21 cellular contexts compared by ENCODE assay signal in genomic region chr7:31123726-31124125, GRCh38.
DNase-seq lines count a peak whose midpoint lies in the region; ATAC-seq and TF ChIP-seq lines count a peak whose summit lies in the region.
"Had no signal": no experiment of that assay in that cellular context is flagged by ENCODE, and none has a peak within 500 bp of the region (broad histone marks: within the 10 kb centered on the region; RNA-seq: fewer than 3 reads in every experiment).

No MANE protein-coding gene starts in this region.

- no peak overlapping the region for H3K4me3 ChIP-seq in adrenal gland
- no peak overlapping the region for H3K4me3 ChIP-seq in lung
- H3K4me3 ChIP-seq in stomach = no peak overlapping the region
- H3K4me3 ChIP-seq: GM12878 had no signal

- no peak for ATAC-seq in activated CD8-positive, alpha-beta T cell treated with anti-CD3 and anti-CD28 coated beads, Interleukin-2, amount 10 ng/mL, durations not matched to agents 7 days and 5 days
- no peak for ATAC-seq in activated CD8-positive, alpha-beta T cell treated with anti-CD3 and anti-CD28 coated beads for 36 hours
- ATAC-seq in lung (ENCODE audit: insufficient read depth, low FRiP score) = no peak
- ATAC-seq in activated T-cell treated with anti-CD3 and anti-CD28 coated beads, Interleukin-2, amount 50 U/mL, for 72 hours (replicated peaks in 1 of 2) = no peak
- ATAC-seq: GM12878 had no signal

- WGBS in adrenal gland, 4 donors = 41 to 47% (median 42%) methylated on average over 2 of the region's 2 CpGs
- WGBS in lung, 2 donors = 61 to 71% methylated on average over 2 of the region's 2 CpGs
- 33 to 67% (median 43%) methylated on average over 2 of the region's 2 CpGs for whole genome bisulfite sequencing in stomach, 5 donors

- intact Hi-C loops in activated CD8-positive, alpha-beta T cell treated with anti-CD3 and anti-CD28 coated beads for 36 hours (cut with micrococcal nuclease) = loop anchor here (5.0 kb wide), 1 partner anchor 321 kb away; no protein-coding TSS in a partner anchor
- intact Hi-C loops in adrenal gland (cut with DNase I) = loop anchor here (2.0 to 5.0 kb wide), 4 partner anchors 141 to 326 kb away; no protein-coding TSS in a partner anchor
- intact Hi-C loops in stomach (cut with DNase I; ENCODE audit: low total_unique reads) = loop anchor here (5.0 to 10.0 kb wide), 2 partner anchors 141 to 319 kb away; no protein-coding TSS in a partner anchor

- no peak overlapping the region for H3K4me3 Mint-ChIP-seq in activated CD8-positive, alpha-beta T cell treated with anti-CD3 and anti-CD28 coated beads, Interleukin-2, amount 10 ng/mL, durations not matched to agents 7 days and 5 days
- H3K4me3 Mint-ChIP-seq in activated CD8-positive, alpha-beta T cell treated with anti-CD3 and anti-CD28 coated beads for 36 hours = no peak overlapping the region
- no peak overlapping the region for H3K4me3 Mint-ChIP-seq in activated T-cell treated with anti-CD3 and anti-CD28 coated beads, Interleukin-2, amount 50 U/mL, for 72 hours
- H3K4me3 Mint-ChIP-seq: CD4-positive, CD25-positive, alpha-beta regulatory T cell; CD8-positive, alpha-beta memory T cell; H9 had no signal

- H3K9me3 Mint-ChIP-seq in activated CD8-positive, alpha-beta T cell treated with anti-CD3 and anti-CD28 coated beads, Interleukin-2, amount 10 ng/mL, durations not matched to agents 7 days and 5 days (ENCODE audit: insufficient read depth) = no peaks in the 10 kb centered on the region
- no peaks in the 10 kb centered on the region for H3K9me3 Mint-ChIP-seq in activated CD8-positive, alpha-beta T cell treated with anti-CD3 and anti-CD28 coated beads for 36 hours
- H3K9me3 Mint-ChIP-seq in activated T-cell treated with anti-CD3 and anti-CD28 coated beads, Interleukin-2, amount 50 U/mL, for 72 hours = no peaks in the 10 kb centered on the region
- H3K9me3 Mint-ChIP-seq: H9 had no signal

- H3K36me3 Mint-ChIP-seq in activated CD8-positive, alpha-beta T cell treated with anti-CD3 and anti-CD28 coated beads, Interleukin-2, amount 10 ng/mL, durations not matched to agents 7 days and 5 days (ENCODE audit: low read depth) = no peaks in the 10 kb centered on the region
- H3K36me3 Mint-ChIP-seq in activated CD8-positive, alpha-beta T cell treated with anti-CD3 and anti-CD28 coated beads for 36 hours (ENCODE audit: low read depth) = no peaks in the 10 kb centered on the region
- no peaks in the 10 kb centered on the region for H3K36me3 Mint-ChIP-seq in activated T-cell treated with anti-CD3 and anti-CD28 coated beads, Interleukin-2, amount 50 U/mL, for 72 hours (ENCODE audit: insufficient read depth in 2 of 2)
- H3K36me3 Mint-ChIP-seq: CD4-positive, CD25-positive, alpha-beta regulatory T cell; CD8-positive, alpha-beta memory T cell had no signal

- H3K27me3 ChIP-seq in adrenal gland (no peaks in the 10 kb centered on the region), lung (ENCODE audit: control insufficient read depth, insufficient read depth) (no peaks in the 10 kb centered on the region), stomach (no peaks in the 10 kb centered on the region)
- H3K27me3 ChIP-seq: BE2C had no signal

- no peak for TF ChIP-seq POLR2A in adrenal gland (IDR thresholded peaks at IDR 0.05)
- no peak for TF ChIP-seq POLR2A in stomach (IDR thresholded peaks at IDR 0.05)

- no peak for TF ChIP-seq EP300 in stomach (IDR thresholded peaks at IDR 0.05)

- peaks cover 0 to 13% of the 10 kb centered on the region in 2 donors for H3K4me1 ChIP-seq in adrenal gland (replicated peaks in 1 of 2)
- no peaks in the 10 kb centered on the region for H3K4me1 ChIP-seq in lung (ENCODE audit: control insufficient read depth in 2 of 2, insufficient read depth in 2 of 2, low read length in 2 of 2)
- H3K4me1 ChIP-seq in stomach = peaks cover 4 to 21% (median 13%) of the 10 kb centered on the region in 4 donors

- POLR2A ChIA-PET in activated CD8-positive, alpha-beta T cell treated with anti-CD3 and anti-CD28 coated beads, Interleukin-2, amount 10 ng/mL, durations not matched to agents 7 days and 5 days (lab: Charles Lee) = no interaction called here
- POLR2A ChIA-PET in activated CD8-positive, alpha-beta T cell treated with anti-CD3 and anti-CD28 coated beads for 36 hours (lab: Charles Lee) = no interaction called here

- H3K4me1 Mint-ChIP-seq in activated CD8-positive, alpha-beta T cell treated with anti-CD3 and anti-CD28 coated beads, Interleukin-2, amount 10 ng/mL, durations not matched to agents 7 days and 5 days (ENCODE audit: low read depth) = no peaks in the 10 kb centered on the region
- no peaks in the 10 kb centered on the region for H3K4me1 Mint-ChIP-seq in activated CD8-positive, alpha-beta T cell treated with anti-CD3 and anti-CD28 coated beads for 36 hours (ENCODE audit: low read depth)
- H3K4me1 Mint-ChIP-seq in activated T-cell treated with anti-CD3 and anti-CD28 coated beads, Interleukin-2, amount 50 U/mL, for 72 hours (ENCODE audit: low read depth) = no peaks in the 10 kb centered on the region
- H3K4me1 Mint-ChIP-seq: CD4-positive, CD25-positive, alpha-beta regulatory T cell; CD8-positive, alpha-beta memory T cell had no signal

- H3K27ac ChIP-seq in adrenal gland (no peak overlapping the region), lung (ENCODE audit: low read depth in 1 of 2, low read length in 1 of 2) (no peak overlapping the region), stomach (no peak overlapping the region)

- CTCF ChIA-PET in activated CD8-positive, alpha-beta T cell treated with anti-CD3 and anti-CD28 coated beads, Interleukin-2, amount 10 ng/mL, durations not matched to agents 7 days and 5 days (lab: Charles Lee) = interaction anchor here (1.0 to 9.1 kb wide), 11 partner anchors 10 to 185 kb away, joined by 3 to 265 read pairs (median 9); no protein-coding TSS in a partner anchor
- CTCF ChIA-PET in activated CD8-positive, alpha-beta T cell treated with anti-CD3 and anti-CD28 coated beads for 36 hours (lab: Charles Lee) = interaction anchor here (1.0 to 9.6 kb wide), 15 partner anchors 9 to 226 kb away, joined by 3 to 275 read pairs (median 5); partner anchors contain the start of gene GHRHR

- DNase-seq in activated CD8-positive, alpha-beta T cell treated with anti-CD3 and anti-CD28 coated beads, Interleukin-2, amount 10 ng/mL, durations not matched to agents 7 days and 5 days = peak; percentile 13
- no peak for DNase-seq in activated CD8-positive, alpha-beta T cell treated with anti-CD3 and anti-CD28 coated beads for 36 hours
- DNase-seq in adrenal gland (peak in 6 of 7 donors; percentile 19 to 67 (median 48)), lung (ENCODE audit: low spot score) (peak; percentile 28), stomach (peak; percentile 50), NCI-H2107 (lab: John Stamatoyannopoulos, UW) (no peak), T-helper 1 cell (no peak)
- DNase-seq in activated T-cell treated with anti-CD3 and anti-CD28 coated beads, Interleukin-2, amount 50 U/mL, for 72 hours = no peak
- DNase-seq: ACHN; BE2C; C1 segment of cervical spinal cord; CD4-positive, CD25-positive, alpha-beta regulatory T cell; CD8-positive, alpha-beta memory T cell; COR-L47; DMS 273 treated with DMSO at 0.1 percent for 48 hours; DMS53; DND-41; EL; GOT3 had no signal

- H3K36me3 ChIP-seq in adrenal gland (replicated peaks in 1 of 2) = no peaks in the 10 kb centered on the region
- H3K36me3 ChIP-seq in lung (ENCODE audit: control insufficient read depth in 2 of 2, insufficient read depth in 2 of 2, low read length in 2 of 2) = no peaks in the 10 kb centered on the region
- H3K36me3 ChIP-seq in stomach = no peaks in the 10 kb centered on the region
- H3K36me3 ChIP-seq: BE2C had no signal

- H3K27me3 Mint-ChIP-seq in activated CD8-positive, alpha-beta T cell treated with anti-CD3 and anti-CD28 coated beads, Interleukin-2, amount 10 ng/mL, durations not matched to agents 7 days and 5 days (ENCODE audit: low read depth) = peaks cover 12% of the 10 kb centered on the region
- H3K27me3 Mint-ChIP-seq in activated CD8-positive, alpha-beta T cell treated with anti-CD3 and anti-CD28 coated beads for 36 hours = peaks cover 9% of the 10 kb centered on the region
- peaks cover 7% of the 10 kb centered on the region for H3K27me3 Mint-ChIP-seq in activated T-cell treated with anti-CD3 and anti-CD28 coated beads, Interleukin-2, amount 50 U/mL, for 72 hours (ENCODE audit: low read depth)

- no peaks in the 10 kb centered on the region for H3K9me3 ChIP-seq in adrenal gland (replicated peaks in 1 of 3)
- peaks cover 0 to 2% of the 10 kb centered on the region in 2 donors for H3K9me3 ChIP-seq in lung (ENCODE audit: control insufficient read depth in 2 of 2, insufficient read depth in 1 of 2, low read length in 1 of 2)
- no peaks in the 10 kb centered on the region for H3K9me3 ChIP-seq in stomach
- H3K9me3 ChIP-seq: BE2C had no signal

- no peak for TF ChIP-seq CTCF in activated CD8-positive, alpha-beta T cell treated with anti-CD3 and anti-CD28 coated beads for 36 hours (IDR thresholded peaks at IDR 0.05)
- TF ChIP-seq CTCF in adrenal gland (IDR thresholded peaks at IDR 0.05) = no peak
- no peak for TF ChIP-seq CTCF in lung (IDR thresholded peaks at IDR 0.05; ENCODE audit: control extremely low read depth, extremely low read depth)
- no peak for TF ChIP-seq CTCF in stomach (IDR thresholded peaks at IDR 0.05)

- H3K27ac Mint-ChIP-seq in activated CD8-positive, alpha-beta T cell treated with anti-CD3 and anti-CD28 coated beads, Interleukin-2, amount 10 ng/mL, durations not matched to agents 7 days and 5 days = no peak overlapping the region
- H3K27ac Mint-ChIP-seq in activated CD8-positive, alpha-beta T cell treated with anti-CD3 and anti-CD28 coated beads for 36 hours = no peak overlapping the region
- H3K27ac Mint-ChIP-seq in activated T-cell treated with anti-CD3 and anti-CD28 coated beads, Interleukin-2, amount 50 U/mL, for 72 hours = no peak overlapping the region
- H3K27ac Mint-ChIP-seq: CD4-positive, CD25-positive, alpha-beta regulatory T cell; CD8-positive, alpha-beta memory T cell; H9 had no signal

Comparison
In these comparisons a context has a peak if more than half of its experiments do, and no peak if none do; other contexts are left out.
1. DNase-seq: peak in activated CD8-positive, alpha-beta T cell treated with anti-CD3 and anti-CD28 coated beads, Interleukin-2, amount 10 ng/mL, durations not matched to agents 7 days and 5 days (single experiment), adrenal gland (6 of 7), lung (single experiment) and stomach (single experiment); none in activated CD8-positive, alpha-beta T cell treated with anti-CD3 and anti-CD28 coated beads for 36 hours (single experiment), NCI-H2107 (single experiment), T-helper 1 cell (0 of 5) and activated T-cell treated with anti-CD3 and anti-CD28 coated beads, Interleukin-2, amount 50 U/mL, for 72 hours (0 of 2).